9 cellular contexts compared by ENCODE assay signal in genomic region chr1:167631987-167632680, GRCh38. TPM values are rescaled to one million over a fixed set of nuclear protein-coding genes. Genes with fewer than 3 reads are reported as not detected.
DNase-seq lines count a peak whose midpoint lies in the region; ATAC-seq and FAIRE-seq lines count a peak whose summit lies in the region.
"Had no signal": no experiment of that assay in that cellular context is flagged by ENCODE, and none has a peak within 500 bp of the region (broad histone marks: within the 10 kb centered on the region; RNA-seq: fewer than 3 reads in every experiment).

No MANE protein-coding gene starts in this region.

- no peaks in the 10 kb centered on the region for H3K9me3 ChIP-seq in mesodermal cell (ENCODE audit: control insufficient read depth, low read length)

- no peak for FAIRE-seq in frontal cortex (lab: Jason Lieb, UNC)

- H3K4me1 ChIP-seq in mesodermal cell (ENCODE audit: control insufficient read depth, insufficient read depth, low read length, poor library complexity, severe bottlenecking), result peaks cover 52% of the 10 kb centered on the region

- H3K27ac ChIP-seq in mesodermal cell (ENCODE audit: low read depth, low read length, severe bottlenecking), result peak overlapping the region; percentile 56

- H3K36me3 ChIP-seq in mesodermal cell (ENCODE audit: control insufficient read depth, insufficient read depth, low read length), result peaks cover 3% of the 10 kb centered on the region

- H3K4me3 ChIP-seq in mesodermal cell (ENCODE audit: extremely low read depth, insufficient read depth, low read length, poor library complexity, severe bottlenecking), result peak overlapping the region; percentile 51

- DNase-seq in CD1c-positive myeloid dendritic cell (ENCODE audit: extremely low spot score), result peak; percentile 65
- peak; percentile 24 for DNase-seq in activated T-helper 1 cell treated with Interleukin-2 at 50 U/mL for 16 hours (ENCODE audit: low read depth)
- no peak for DNase-seq in RKO (ENCODE audit: low spot score)
- no peak for DNase-seq in NCI-H1436 (lab: John Stamatoyannopoulos, UW)
- no peak for DNase-seq in frontal cortex (ENCODE audit: low spot score in 2 of 2)
- DNase-seq: NCI-H2171 had no signal

- 48 to 84% methylated on average over 2 to 3 of the region's 5 CpGs for WGBS in mesodermal cell (ENCODE audit: insufficient coverage in 2 of 2), 2 experiments

- peak; percentile 20 for ATAC-seq in HG02759 (IDR thresholded peaks at IDR 0.05; ENCODE audit: unreplicated experiment)
- no peak for ATAC-seq in GM21786 (IDR thresholded peaks at IDR 0.05; ENCODE audit: unreplicated experiment)

RNA-seq across cellular contexts. Expression of gene RCSD1, which starts 2.1 kb away (rescaled TPM):
- polyA plus RNA-seq in mesodermal cell (2013, experiment 1 of 2), result 49.2 TPM
- polyA plus RNA-seq in mesodermal cell (2013, experiment 2 of 2), result 45.0 TPM
- 4.5 TPM for total RNA-seq in frontal cortex

Comparison
In these comparisons a context has a peak if more than half of its experiments do, and no peak if none do; other contexts are left out.
1. DNase-seq: peak in CD1c-positive myeloid dendritic cell (single experiment) and activated T-helper 1 cell treated with Interleukin-2 at 50 U/mL for 16 hours (single experiment); none in RKO (single experiment), NCI-H1436 (single experiment) and frontal cortex (0 of 2).